Comparison of ENCODE assay signal across 1 cellular context in genomic region chr6:28866342-28867077, GRCh38.
TF ChIP-seq lines count a peak whose summit lies in the region.

No MANE protein-coding gene starts in this region.

TF ChIP-seq in HepG2, 621 proteins besides CTCF, POLR2A, EP300 and RAD21 (continued from another document and continues in another):
- TF ChIP-seq ZNF569 (CRISPR knock-in tag; IDR thresholded peaks at IDR 0.05; ENCODE audit: borderline replicate concordance), result no peak
- TF ChIP-seq PRPF4 (IDR thresholded peaks at IDR 0.05; ENCODE audit: low read depth, low read length, poor library complexity, severe bottlenecking), result no peak
- no peak for TF ChIP-seq ARID2 (CRISPR knock-in tag; IDR thresholded peaks at IDR 0.05; ENCODE audit: borderline replicate concordance)
- TF ChIP-seq, protein P1, sequence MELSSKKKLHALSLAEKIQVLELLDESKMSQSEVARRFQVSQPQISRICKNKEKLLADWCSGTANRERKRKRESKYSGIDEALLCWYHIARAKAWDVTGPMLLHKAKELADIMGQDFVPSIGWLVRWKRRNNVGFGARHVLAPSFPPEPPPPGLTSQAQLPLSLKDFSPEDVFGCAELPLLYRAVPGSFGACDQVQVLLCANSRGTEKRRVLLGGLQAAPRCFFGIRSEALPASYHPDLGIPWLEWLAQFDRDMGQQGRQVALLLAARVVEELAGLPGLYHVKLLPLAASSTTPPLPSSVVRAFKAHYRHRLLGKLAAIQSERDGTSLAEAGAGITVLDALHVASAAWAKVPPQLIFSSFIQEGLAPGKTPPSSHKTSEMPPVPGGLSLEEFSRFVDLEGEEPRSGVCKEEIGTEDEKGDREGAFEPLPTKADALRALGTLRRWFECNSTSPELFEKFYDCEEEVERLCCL (CRISPR knock-in tag; IDR thresholded peaks at IDR 0.05; ENCODE audit: borderline replicate concordance), result peak; percentile 78; the same call in 1 of the 2 replicates
- TF ChIP-seq, protein P2, sequence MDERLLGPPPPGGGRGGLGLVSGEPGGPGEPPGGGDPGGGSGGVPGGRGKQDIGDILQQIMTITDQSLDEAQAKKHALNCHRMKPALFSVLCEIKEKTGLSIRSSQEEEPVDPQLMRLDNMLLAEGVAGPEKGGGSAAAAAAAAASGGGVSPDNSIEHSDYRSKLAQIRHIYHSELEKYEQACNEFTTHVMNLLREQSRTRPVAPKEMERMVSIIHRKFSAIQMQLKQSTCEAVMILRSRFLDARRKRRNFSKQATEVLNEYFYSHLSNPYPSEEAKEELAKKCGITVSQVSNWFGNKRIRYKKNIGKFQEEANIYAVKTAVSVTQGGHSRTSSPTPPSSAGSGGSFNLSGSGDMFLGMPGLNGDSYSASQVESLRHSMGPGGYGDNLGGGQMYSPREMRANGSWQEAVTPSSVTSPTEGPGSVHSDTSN (CRISPR knock-in tag; IDR thresholded peaks at IDR 0.05), result no peak
- peak; percentile 78 for TF ChIP-seq YY1 (IDR thresholded peaks at IDR 0.05; ENCODE audit: insufficient read depth, insufficient replicate concordance, low read depth, low read length)
- peak; percentile 67; the same call in 1 of the 2 replicates for TF ChIP-seq SPEN (CRISPR knock-in tag; IDR thresholded peaks at IDR 0.05; ENCODE audit: low read depth)
- TF ChIP-seq ZNF407 (CRISPR knock-in tag; IDR thresholded peaks at IDR 0.05; ENCODE audit: not compliant biosample characterization), result peak; percentile 88
- TF ChIP-seq FOXC1 (CRISPR knock-in tag; IDR thresholded peaks at IDR 0.05; ENCODE audit: borderline replicate concordance), result peak; percentile 93
- TF ChIP-seq YEATS2 (CRISPR knock-in tag; IDR thresholded peaks at IDR 0.05; ENCODE audit: borderline replicate concordance), result peak; percentile 15; the same call in 1 of the 2 replicates
- peak; percentile 79 for TF ChIP-seq RBFOX2 (IDR thresholded peaks at IDR 0.05; ENCODE audit: low read depth, low read length)
- 0 out of 2 replicates have a peak, but pooled peaks have one; percentile 39 for TF ChIP-seq MTF1 (CRISPR knock-in tag; IDR thresholded peaks at IDR 0.05)
- TF ChIP-seq ZNF740 (CRISPR knock-in tag; IDR thresholded peaks at IDR 0.05), result peak; percentile 57; the same call in 1 of the 2 replicates
- peak; percentile 96 for TF ChIP-seq SALL2 (CRISPR knock-in tag; IDR thresholded peaks at IDR 0.05)
- peak; percentile 67; the same call in 1 of the 2 replicates for TF ChIP-seq ZNF703 (CRISPR knock-in tag; IDR thresholded peaks at IDR 0.05; ENCODE audit: borderline replicate concordance)
- peak; percentile 71; the same call in 1 of the 2 replicates for TF ChIP-seq ZMAT3 (CRISPR knock-in tag; conservative IDR thresholded peaks at IDR 0.05)
- TF ChIP-seq, protein P3, sequence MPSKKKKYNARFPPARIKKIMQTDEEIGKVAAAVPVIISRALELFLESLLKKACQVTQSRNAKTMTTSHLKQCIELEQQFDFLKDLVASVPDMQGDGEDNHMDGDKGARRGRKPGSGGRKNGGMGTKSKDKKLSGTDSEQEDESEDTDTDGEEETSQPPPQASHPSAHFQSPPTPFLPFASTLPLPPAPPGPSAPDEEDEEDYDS (CRISPR knock-in tag; IDR thresholded peaks at IDR 0.05), result no peak
- TF ChIP-seq ZNF138 (CRISPR knock-in tag; IDR thresholded peaks at IDR 0.05; ENCODE audit: low read depth), result peak; percentile 55; the same call in 1 of the 2 replicates
- no peak for TF ChIP-seq SNAPC2 (CRISPR knock-in tag; IDR thresholded peaks at IDR 0.05)
- no peak for TF ChIP-seq SRSF9 (IDR thresholded peaks at IDR 0.05; ENCODE audit: borderline replicate concordance, insufficient read depth, low read depth, low read length, poor library complexity, severe bottlenecking)
- TF ChIP-seq KMT2B (CRISPR knock-in tag; IDR thresholded peaks at IDR 0.05), result peak; percentile 83
- 0 out of 2 replicates have a peak, but pooled peaks have one; percentile 72 for TF ChIP-seq ZNF577 (CRISPR knock-in tag; IDR thresholded peaks at IDR 0.05; ENCODE audit: borderline replicate concordance, low read depth)
- peak; percentile 74 for TF ChIP-seq ZNF644 (CRISPR knock-in tag; IDR thresholded peaks at IDR 0.05; ENCODE audit: low read depth)
- 0 out of 2 replicates have a peak, but pooled peaks have one; percentile 78 for TF ChIP-seq HOXA5 (CRISPR knock-in tag; IDR thresholded peaks at IDR 0.05)
- no peak for TF ChIP-seq GABPA (IDR thresholded peaks at IDR 0.05; ENCODE audit: low read depth, low read length)
- TF ChIP-seq GABPA (CRISPR knock-in tag; IDR thresholded peaks at IDR 0.05; ENCODE audit: low read depth), result no peak
- TF ChIP-seq PAWR (CRISPR knock-in tag; IDR thresholded peaks at IDR 0.05; ENCODE audit: borderline replicate concordance), result 0 out of 2 replicates have a peak, but pooled peaks have one; percentile 70
- TF ChIP-seq ZNF256 (CRISPR knock-in tag; conservative IDR thresholded peaks at IDR 0.05), result peak; percentile 89
- TF ChIP-seq, protein P4, sequence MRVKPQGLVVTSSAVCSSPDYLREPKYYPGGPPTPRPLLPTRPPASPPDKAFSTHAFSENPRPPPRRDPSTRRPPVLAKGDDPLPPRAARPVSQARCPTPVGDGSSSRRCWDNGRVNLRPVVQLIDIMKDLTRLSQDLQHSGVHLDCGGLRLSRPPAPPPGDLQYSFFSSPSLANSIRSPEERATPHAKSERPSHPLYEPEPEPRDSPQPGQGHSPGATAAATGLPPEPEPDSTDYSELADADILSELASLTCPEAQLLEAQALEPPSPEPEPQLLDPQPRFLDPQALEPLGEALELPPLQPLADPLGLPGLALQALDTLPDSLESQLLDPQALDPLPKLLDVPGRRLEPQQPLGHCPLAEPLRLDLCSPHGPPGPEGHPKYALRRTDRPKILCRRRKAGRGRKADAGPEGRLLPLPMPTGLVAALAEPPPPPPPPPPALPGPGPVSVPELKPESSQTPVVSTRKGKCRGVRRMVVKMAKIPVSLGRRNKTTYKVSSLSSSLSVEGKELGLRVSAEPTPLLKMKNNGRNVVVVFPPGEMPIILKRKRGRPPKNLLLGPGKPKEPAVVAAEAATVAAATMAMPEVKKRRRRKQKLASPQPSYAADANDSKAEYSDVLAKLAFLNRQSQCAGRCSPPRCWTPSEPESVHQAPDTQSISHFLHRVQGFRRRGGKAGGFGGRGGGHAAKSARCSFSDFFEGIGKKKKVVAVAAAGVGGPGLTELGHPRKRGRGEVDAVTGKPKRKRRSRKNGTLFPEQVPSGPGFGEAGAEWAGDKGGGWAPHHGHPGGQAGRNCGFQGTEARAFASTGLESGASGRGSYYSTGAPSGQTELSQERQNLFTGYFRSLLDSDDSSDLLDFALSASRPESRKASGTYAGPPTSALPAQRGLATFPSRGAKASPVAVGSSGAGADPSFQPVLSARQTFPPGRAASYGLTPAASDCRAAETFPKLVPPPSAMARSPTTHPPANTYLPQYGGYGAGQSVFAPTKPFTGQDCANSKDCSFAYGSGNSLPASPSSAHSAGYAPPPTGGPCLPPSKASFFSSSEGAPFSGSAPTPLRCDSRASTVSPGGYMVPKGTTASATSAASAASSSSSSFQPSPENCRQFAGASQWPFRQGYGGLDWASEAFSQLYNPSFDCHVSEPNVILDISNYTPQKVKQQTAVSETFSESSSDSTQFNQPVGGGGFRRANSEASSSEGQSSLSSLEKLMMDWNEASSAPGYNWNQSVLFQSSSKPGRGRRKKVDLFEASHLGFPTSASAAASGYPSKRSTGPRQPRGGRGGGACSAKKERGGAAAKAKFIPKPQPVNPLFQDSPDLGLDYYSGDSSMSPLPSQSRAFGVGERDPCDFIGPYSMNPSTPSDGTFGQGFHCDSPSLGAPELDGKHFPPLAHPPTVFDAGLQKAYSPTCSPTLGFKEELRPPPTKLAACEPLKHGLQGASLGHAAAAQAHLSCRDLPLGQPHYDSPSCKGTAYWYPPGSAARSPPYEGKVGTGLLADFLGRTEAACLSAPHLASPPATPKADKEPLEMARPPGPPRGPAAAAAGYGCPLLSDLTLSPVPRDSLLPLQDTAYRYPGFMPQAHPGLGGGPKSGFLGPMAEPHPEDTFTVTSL (CRISPR knock-in tag; IDR thresholded peaks at IDR 0.05; ENCODE audit: borderline replicate concordance), result no peak
- TF ChIP-seq ZSCAN31 (CRISPR knock-in tag; IDR thresholded peaks at IDR 0.05; ENCODE audit: low read depth), result peak; percentile 95; the same call in 1 of the 2 replicates
- no peak for TF ChIP-seq ZNF776 (CRISPR knock-in tag; IDR thresholded peaks at IDR 0.05)
- no peak for TF ChIP-seq CHD2 (IDR thresholded peaks at IDR 0.05; ENCODE audit: low read depth, low read length)
- TF ChIP-seq, protein P5, sequence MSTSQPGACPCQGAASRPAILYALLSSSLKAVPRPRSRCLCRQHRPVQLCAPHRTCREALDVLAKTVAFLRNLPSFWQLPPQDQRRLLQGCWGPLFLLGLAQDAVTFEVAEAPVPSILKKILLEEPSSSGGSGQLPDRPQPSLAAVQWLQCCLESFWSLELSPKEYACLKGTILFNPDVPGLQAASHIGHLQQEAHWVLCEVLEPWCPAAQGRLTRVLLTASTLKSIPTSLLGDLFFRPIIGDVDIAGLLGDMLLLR (CRISPR knock-in tag; IDR thresholded peaks at IDR 0.05), result peak; percentile 88; the same call in 1 of the 2 replicates
- TF ChIP-seq ZNF451 (CRISPR knock-in tag; IDR thresholded peaks at IDR 0.05), result peak; percentile 79
- no peak for TF ChIP-seq PHF5A (CRISPR knock-in tag; IDR thresholded peaks at IDR 0.05; ENCODE audit: low read depth, unreplicated experiment)
- TF ChIP-seq, protein P6, sequence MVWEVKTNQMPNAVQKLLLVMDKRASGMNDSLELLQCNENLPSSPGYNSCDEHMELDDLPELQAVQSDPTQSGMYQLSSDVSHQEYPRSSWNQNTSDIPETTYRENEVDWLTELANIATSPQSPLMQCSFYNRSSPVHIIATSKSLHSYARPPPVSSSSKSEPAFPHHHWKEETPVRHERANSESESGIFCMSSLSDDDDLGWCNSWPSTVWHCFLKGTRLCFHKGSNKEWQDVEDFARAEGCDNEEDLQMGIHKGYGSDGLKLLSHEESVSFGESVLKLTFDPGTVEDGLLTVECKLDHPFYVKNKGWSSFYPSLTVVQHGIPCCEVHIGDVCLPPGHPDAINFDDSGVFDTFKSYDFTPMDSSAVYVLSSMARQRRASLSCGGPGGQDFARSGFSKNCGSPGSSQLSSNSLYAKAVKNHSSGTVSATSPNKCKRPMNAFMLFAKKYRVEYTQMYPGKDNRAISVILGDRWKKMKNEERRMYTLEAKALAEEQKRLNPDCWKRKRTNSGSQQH (CRISPR knock-in tag; IDR thresholded peaks at IDR 0.05; ENCODE audit: low read depth), result no peak; the same call in 1 of the 2 replicates
- peak; percentile 91 for TF ChIP-seq ZGPAT (CRISPR knock-in tag; IDR thresholded peaks at IDR 0.05)
